Comparison of ENCODE assay signal across 1 cellular context in the genomic region with DNA sequence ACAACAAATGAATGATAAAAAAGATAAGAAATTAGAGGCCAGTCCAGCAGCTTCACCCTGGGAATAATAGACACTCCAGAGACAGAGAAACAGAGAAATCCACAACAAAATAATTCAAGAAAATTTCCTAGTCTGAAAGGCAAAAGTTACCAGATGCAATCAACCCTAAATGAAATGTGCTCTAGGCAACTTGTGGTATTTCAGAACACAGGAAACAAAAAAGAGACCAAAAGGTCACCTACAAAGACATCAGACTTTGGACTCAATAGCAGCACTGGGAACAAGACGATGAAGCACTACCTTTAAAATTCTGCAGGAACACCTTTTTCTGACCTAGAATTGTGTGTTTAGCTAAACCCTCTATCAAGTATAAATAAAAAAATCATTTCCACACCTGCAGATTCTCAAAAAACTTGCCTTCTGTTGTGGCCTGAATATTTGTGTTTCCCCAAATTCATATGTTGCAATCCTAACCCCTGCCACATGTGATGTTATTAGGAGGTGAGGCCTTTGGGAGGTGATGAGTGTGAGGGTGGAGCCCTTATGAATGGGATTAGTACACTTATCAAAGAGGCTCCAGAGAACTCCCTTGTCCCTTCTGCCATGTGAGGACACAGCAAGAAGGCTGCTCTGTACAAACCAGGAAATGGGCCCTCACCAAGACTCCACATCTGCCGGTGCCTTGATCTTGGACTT.
TF ChIP-seq lines count a peak whose summit lies in the region.

No MANE protein-coding gene starts in this region.

TF ChIP-seq in HepG2, 621 proteins besides CTCF, POLR2A, EP300 and RAD21 (continued from another document):
- no peak for TF ChIP-seq LCORL (IDR thresholded peaks at IDR 0.05)
- peak; percentile 28; the same call in 1 of the 2 replicates for TF ChIP-seq LCORL (CRISPR knock-in tag; IDR thresholded peaks at IDR 0.05)
- TF ChIP-seq NR2F6 (IDR thresholded peaks at IDR 0.05): peak; percentile 60
- TF ChIP-seq NR2F6 (CRISPR knock-in tag; IDR thresholded peaks at IDR 0.05): peak; percentile 46; the same call in 1 of the 2 replicates
- TF ChIP-seq ZNF569 (CRISPR knock-in tag; IDR thresholded peaks at IDR 0.05; ENCODE audit: borderline replicate concordance): no peak
- peak; percentile 84 for TF ChIP-seq NCOR1 (IDR thresholded peaks at IDR 0.05; ENCODE audit: borderline replicate concordance, low read length)
- peak; percentile 23; the same call in 1 of the 2 replicates for TF ChIP-seq CEBPB (IDR thresholded peaks at IDR 0.05; ENCODE audit: borderline replicate concordance, low read depth, low read length)
- no peak for TF ChIP-seq ZNF510 (CRISPR knock-in tag; IDR thresholded peaks at IDR 0.05; ENCODE audit: low read depth)
TF ChIP-seq in HepG2: peak in this region for 15.
